27 cellular contexts compared by ENCODE assay signal in the genomic region with DNA sequence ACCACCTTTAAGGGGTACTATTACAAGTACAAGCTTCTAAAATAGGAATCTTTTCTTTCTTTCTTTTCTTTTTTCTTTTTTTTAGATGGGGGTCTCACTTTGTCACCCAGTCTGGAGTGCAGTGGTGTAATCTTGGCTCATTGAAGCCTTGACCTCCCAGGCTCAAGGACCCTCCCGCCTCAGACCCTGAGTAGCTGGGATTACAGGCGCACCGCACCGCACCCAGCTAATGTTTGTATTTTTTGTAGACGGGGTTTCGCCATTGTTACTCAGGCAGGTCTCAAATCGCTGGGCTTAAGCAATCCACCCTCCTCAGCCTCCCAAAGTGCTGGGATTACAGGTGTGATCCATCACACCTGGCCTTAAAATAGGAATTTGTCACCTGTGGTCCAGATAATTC. TPM values are rescaled to one million over a fixed set of nuclear protein-coding genes. Genes with fewer than 3 reads are reported as not detected.
DNase-seq lines count a peak whose midpoint lies in the region; ATAC-seq, FAIRE-seq and TF ChIP-seq lines count a peak whose summit lies in the region.
"Had no signal": no experiment of that assay in that cellular context is flagged by ENCODE, and none has a peak within 500 bp of the region (broad histone marks: within the 10 kb centered on the region; RNA-seq: fewer than 3 reads in every experiment).

No MANE protein-coding gene starts in this region.

- H3K4me2 ChIP-seq in HepG2 (ENCODE audit: low read depth, low read length): no peak overlapping the region

- peak overlapping the region; percentile 37 for H3K4me3 Mint-ChIP-seq in T-helper 2 cell treated with Interferon-gamma antibody and Interleukin-4, amounts not matched to agents 5 μg/mL and 100 μg/mL, for 36 hours
- H3K4me3 Mint-ChIP-seq: natural killer cell, type B pancreatic cell had no signal

- POLR2A ChIA-PET in HepG2 (lab: Yijun Ruan, JAX): no interaction called here

- H3K27ac Mint-ChIP-seq in T-helper 2 cell treated with Interferon-gamma antibody and Interleukin-4, amounts not matched to agents 5 μg/mL and 100 μg/mL, for 36 hours: no peak overlapping the region
- H3K27ac Mint-ChIP-seq: natural killer cell; stimulated activated effector memory CD8-positive, alpha-beta T cell treated with anti-CD3 and anti-CD28 coated beads, Interleukin-12 subunit alpha, Interleukin-12 subunit beta, amount 100 ng/mL, for 72 hours had no signal

- TF ChIP-seq EP300 in HepG2 (IDR thresholded peaks at IDR 0.05; ENCODE audit: low read depth in 2 of 2, low read length in 2 of 2) (no peak), HepG2 (CRISPR knock-in tag; IDR thresholded peaks at IDR 0.05; ENCODE audit: borderline replicate concordance) (no peak)

- in situ Hi-C loops in HepG2 (cut with HindIII; ENCODE audit: extremely low pct_ligation_motif_present, low pct_unique_long_range_greater_than_20kb): no loop called here

- peaks cover 21% of the 10 kb centered on the region for H3K9me3 ChIP-seq in HepG2 (ENCODE audit: low read length)
- peaks cover 0 to 4% (median 0%) of the 10 kb centered on the region in 4 donors for H3K9me3 ChIP-seq in right lobe of liver
- H3K9me3 ChIP-seq in SJCRH30 (replicated peaks): no peaks in the 10 kb centered on the region; the same call in 1 of the 2 replicates

- no peaks in the 10 kb centered on the region for H3K27me3 ChIP-seq in HepG2 (ENCODE audit: control insufficient read depth in 1 of 2, insufficient read depth in 2 of 2, low read length in 2 of 2)
- no peaks in the 10 kb centered on the region for H3K27me3 ChIP-seq in right lobe of liver
- no peaks in the 10 kb centered on the region for H3K27me3 ChIP-seq in SJCRH30
- H3K27me3 ChIP-seq: breast epithelium had no signal

- H3K4me1 ChIP-seq in HepG2 (ENCODE audit: insufficient read depth, low read length) (peaks cover 27% of the 10 kb centered on the region), right lobe of liver (no peaks in the 10 kb centered on the region), SJCRH30 (peaks cover 12% of the 10 kb centered on the region)
- H3K4me1 ChIP-seq: breast epithelium had no signal

- FAIRE-seq in HepG2 (lab: Jason Lieb, UNC): no peak

- H3K9ac ChIP-seq in HepG2 (ENCODE audit: insufficient read depth, low read depth, low read length): no peak overlapping the region

- peaks cover 28% of the 10 kb centered on the region for H3K9me3 Mint-ChIP-seq in T-helper 2 cell treated with Interferon-gamma antibody and Interleukin-4, amounts not matched to agents 5 μg/mL and 100 μg/mL, for 36 hours

- TF ChIP-seq CTCF in HepG2 (CRISPR knock-in tag; IDR thresholded peaks at IDR 0.05): no peak
- no peak for TF ChIP-seq CTCF in right lobe of liver (IDR thresholded peaks at IDR 0.05)

- BruUV-seq in HepG2 (replicated peaks; lab: Mats Ljungman, UMichigan): no TSS peak

- H2AFZ ChIP-seq in HepG2 (ENCODE audit: low read length): no peak overlapping the region

- intact Hi-C loops in HepG2 (cut with micrococcal nuclease; ENCODE audit: unreplicated experiment): no loop called here
- intact Hi-C loops in right lobe of liver (cut with DNase I): no loop called here

- H3K27me3 Mint-ChIP-seq in T-helper 2 cell treated with Interferon-gamma antibody and Interleukin-4, amounts not matched to agents 5 μg/mL and 100 μg/mL, for 36 hours (ENCODE audit: low read depth): peaks cover 4% of the 10 kb centered on the region
- H3K27me3 Mint-ChIP-seq: type B pancreatic cell had no signal

- 75% methylated on average over 7 of the region's 7 CpGs for WGBS in HepG2 (ENCODE audit: low lambda C conversion rate)
- 94% methylated on average over 7 of the region's 7 CpGs for WGBS in right lobe of liver (ENCODE audit: insufficient coverage, low coverage, low lambda C conversion rate, missing lambda C conversion rate)

- no peak for DNase-seq in T-helper 2 cell treated with Interferon-gamma antibody and Interleukin-4, amounts not matched to agents 5 μg/mL and 100 μg/mL, for 36 hours (ENCODE audit: low spot score)
- no peak for DNase-seq in T-helper 2 cell
- DNase-seq in HepG2 (ENCODE audit: low spot score): no peak
- DNase-seq in right lobe of liver: no peak
- peak; percentile 10 for DNase-seq in ecto neural progenitor cell (ENCODE audit: low spot score)
- DNase-seq in hippocampal formation (lab: John Stamatoyannopoulos, UW): no peak
- DNase-seq in activated gamma-delta T cell treated with Interleukin-2 at 50 U/mL for 16 hours: no peak
- DNase-seq in SJCRH30: no peak
- DNase-seq: activated CD4-positive, alpha-beta T cell treated with anti-CD3 and anti-CD28 coated beads for 1 hour; activated effector memory CD4-positive, alpha-beta T cell treated with Interleukin-2 at 50 U/mL for 16 hours; amygdala; Calu3; DMS79 treated with DMSO at 0.1 percent for 48 hours; effector CD4-positive, alpha-beta T cell; Kasumi-1; left colon; mucosa of descending colon; natural killer cell; NCI-H1417 treated with DMSO at 0.1 percent for 48 hours; NCI-H2029 treated with DMSO at 0.1 percent for 48 hours; NCI-H526; nucleus accumbens; stimulated activated CD4-positive, alpha-beta T cell treated with anti-CD3 and anti-CD28 coated beads, Interleukin-4, amount 100 ng/mL, for 4 hours had no signal

- H3K36me3 Mint-ChIP-seq in T-helper 2 cell treated with Interferon-gamma antibody and Interleukin-4, amounts not matched to agents 5 μg/mL and 100 μg/mL, for 36 hours (ENCODE audit: low read depth): peaks cover 23% of the 10 kb centered on the region
- H3K36me3 Mint-ChIP-seq: type B pancreatic cell had no signal

- no peak overlapping the region for H3K4me3 ChIP-seq in HepG2 (replicated peaks in 1 of 3; ENCODE audit: insufficient read depth in 1 of 3, low read depth in 2 of 3, low read length in 3 of 3)
- no peak overlapping the region for H3K4me3 ChIP-seq in right lobe of liver
- H3K4me3 ChIP-seq in SJCRH30: no peak overlapping the region
- H3K4me3 ChIP-seq: mucosa of descending colon had no signal

- H4K20me1 ChIP-seq in HepG2 (ENCODE audit: insufficient read depth, low read length): no peaks in the 10 kb centered on the region

- peaks cover 25% of the 10 kb centered on the region for H3K4me1 Mint-ChIP-seq in T-helper 2 cell treated with Interferon-gamma antibody and Interleukin-4, amounts not matched to agents 5 μg/mL and 100 μg/mL, for 36 hours (ENCODE audit: low read depth)

- no peaks in the 10 kb centered on the region for H3K36me3 ChIP-seq in HepG2 (replicated peaks in 1 of 2; ENCODE audit: control insufficient read depth in 1 of 2, insufficient read depth in 2 of 2, low read length in 2 of 2)
- no peaks in the 10 kb centered on the region for H3K36me3 ChIP-seq in right lobe of liver
- no peaks in the 10 kb centered on the region for H3K36me3 ChIP-seq in SJCRH30
- H3K36me3 ChIP-seq: breast epithelium had no signal

- CTCF ChIA-PET in HepG2 (lab: Yijun Ruan, JAX; ENCODE audit: low intra/inter-chr PET ratio, low total read pairs): no interaction called here

- H3K27ac ChIP-seq in HepG2 (ENCODE audit: extremely low read length, insufficient read depth, low read length) (no peak overlapping the region), right lobe of liver (no peak overlapping the region), SJCRH30 (no peak overlapping the region)

- ATAC-seq in HepG2 (no peak), right lobe of liver (no peak)
- ATAC-seq: HCT116, left colon, mucosa of descending colon, natural killer cell had no signal

- no peak for TF ChIP-seq RAD21 in HepG2 (CRISPR knock-in tag; IDR thresholded peaks at IDR 0.05)

- TF ChIP-seq POLR2A in HepG2 (IDR thresholded peaks at IDR 0.05; ENCODE audit: insufficient read depth in 1 of 2, low read depth in 2 of 2, low read length in 2 of 2) (no peak), right lobe of liver (IDR thresholded peaks at IDR 0.05) (no peak)

- no peaks in the 10 kb centered on the region for H3K79me2 ChIP-seq in HepG2 (ENCODE audit: insufficient read depth, low read length)

RNA-seq across cellular contexts. Expression of a gene that starts 19.8 kb away (rescaled TPM):
- total RNA-seq in HepG2 (2016; rRNA removed; fragmentation: Illumina TruSeq; extraction: Trizol): 39.0 and 39.1 TPM in 2 replicates
- 50.4 and 51.2 TPM in 2 replicates for total RNA-seq in HepG2 (2016; cell fraction: cytosol; rRNA removed; fragmentation: Illumina TruSeq; extraction: Trizol; ENCODE audit: low read depth)
- total RNA-seq in HepG2 (2016; cell fraction: insoluble cytoplasmic fraction; rRNA removed; fragmentation: Illumina TruSeq; extraction: Trizol): 32.6 and 44.6 TPM in 2 replicates
- 52.4 and 52.9 TPM in 2 replicates for total RNA-seq in HepG2 (2016; cell fraction: membrane; rRNA removed; fragmentation: Illumina TruSeq; extraction: Trizol)
- 33.3 and 38.2 TPM in 2 replicates for total RNA-seq in HepG2 (2016; cell fraction: nucleus; rRNA removed; fragmentation: Illumina TruSeq; extraction: Trizol)
- 57.6 and 59.5 TPM in 2 replicates for polyA plus RNA-seq in HepG2 (2011; rRNA removed)
- polyA plus RNA-seq in HepG2 (2011; cell fraction: cytosol; rRNA removed): 44.7 and 49.0 TPM in 2 replicates
- 85.9 and 86.7 TPM in 2 replicates for polyA plus RNA-seq in HepG2 (2011; cell fraction: nucleus; rRNA removed)
- 53.7 and 59.9 TPM in 2 replicates for polyA plus RNA-seq in HepG2 (2012)
- 53.0 and 54.8 TPM in 2 replicates for polyA plus RNA-seq in HepG2 (2016; cell fraction: cytosol; fragmentation: Illumina TruSeq; extraction: Trizol; ENCODE audit: low read depth)
- polyA plus RNA-seq in HepG2 (2016; cell fraction: insoluble cytoplasmic fraction; fragmentation: Illumina TruSeq; extraction: Trizol; ENCODE audit: low read depth): 28.2 and 29.0 TPM in 2 replicates
- 41.5 and 42.8 TPM in 2 replicates for polyA plus RNA-seq in HepG2 (2016; cell fraction: membrane; fragmentation: Illumina TruSeq; extraction: Trizol; ENCODE audit: low read depth)
- 49.3 and 52.0 TPM in 2 replicates for polyA plus RNA-seq in HepG2 (2016; cell fraction: nucleus; fragmentation: Illumina TruSeq; extraction: Trizol; ENCODE audit: insufficient read depth, low read depth)
- 21.9 and 161 TPM in 2 replicates for polyA minus RNA-seq in HepG2 (2011; rRNA and poly(A)+ RNA removed; ENCODE audit: low replicate concordance)
- polyA minus RNA-seq in HepG2 (2011; cell fraction: cytosol; rRNA and poly(A)+ RNA removed): 57.2 and 71.5 TPM in 2 replicates
- polyA minus RNA-seq in HepG2 (2011; cell fraction: nucleus; rRNA and poly(A)+ RNA removed): 135 and 148 TPM in 2 replicates
- 1 to 10 TPM; 3.2 to 7.4 (median 4.2) TPM for total RNA-seq in right lobe of liver
- total RNA-seq in SJCRH30 (2014; rRNA removed; shearing (Covaris generic)): 32.5 and 33.4 TPM in 2 replicates
